Comparison of ENCODE assay signal across 8 cellular contexts in genomic region chr4:83112239-83112638, GRCh38. TPM values are rescaled to one million over a fixed set of nuclear protein-coding genes. Genes with fewer than 3 reads are reported as not detected.
DNase-seq lines count a peak whose midpoint lies in the region; ATAC-seq, FAIRE-seq and TF ChIP-seq lines count a peak whose summit lies in the region.

No MANE protein-coding gene starts in this region.

- no peak for TF ChIP-seq POLR2A in H54 (IDR thresholded peaks at IDR 0.05; ENCODE audit: low read depth, low read length)

- H3K27ac ChIP-seq in DOHH2 (ENCODE audit: low read depth, low read length) = peak overlapping the region; percentile 47
- peak overlapping the region; percentile 54 for H3K27ac ChIP-seq in duodenal mucosa (ENCODE audit: low read depth, low read length)

- H3K36me3 ChIP-seq in DOHH2 (ENCODE audit: control insufficient read depth, low read length) (no peaks in the 10 kb centered on the region), Loucy (ENCODE audit: insufficient read depth, low read length) (no peaks in the 10 kb centered on the region), duodenal mucosa (ENCODE audit: control insufficient read depth in 1 of 2, insufficient read depth in 2 of 2, low read length in 2 of 2) (no peaks in the 10 kb centered on the region)

- H2AFZ ChIP-seq in Loucy (ENCODE audit: low read length) = peak overlapping the region; percentile 28; the same call in 1 of the 2 replicates

- H3K9me2 ChIP-seq in DOHH2 (replicated peaks; ENCODE audit: control insufficient read depth, low read length) = no peaks in the 10 kb centered on the region
- H3K9me2 ChIP-seq in Loucy (replicated peaks; ENCODE audit: low read depth, low read length) = no peaks in the 10 kb centered on the region

- H3K27me3 ChIP-seq in DOHH2 (ENCODE audit: control insufficient read depth, low read length) = peaks cover 13% of the 10 kb centered on the region
- H3K27me3 ChIP-seq in Loucy (ENCODE audit: insufficient read depth, low read length, poor library complexity, severe bottlenecking) = no peaks in the 10 kb centered on the region
- H3K27me3 ChIP-seq in duodenal mucosa (ENCODE audit: control insufficient read depth in 1 of 2, insufficient read depth in 2 of 2, low read length in 2 of 2) = no peaks in the 10 kb centered on the region

- peak overlapping the region; percentile 46 for H3K4me3 ChIP-seq in DOHH2 (ENCODE audit: low read length)
- H3K4me3 ChIP-seq in Loucy (ENCODE audit: low read length, poor library complexity, severe bottlenecking) = peak overlapping the region; percentile 89
- H3K4me3 ChIP-seq in duodenal mucosa (ENCODE audit: low read depth in 1 of 2, low read length in 2 of 2) = peak overlapping the region; percentile 63 to 67

- FAIRE-seq in H54 (lab: Jason Lieb, UNC) = no peak

- no peak for ATAC-seq in HG03045 (IDR thresholded peaks at IDR 0.05; ENCODE audit: unreplicated experiment)

- TF ChIP-seq CTCF in DOHH2 (IDR thresholded peaks at IDR 0.05; ENCODE audit: low read depth, low read length, poor library complexity, severe bottlenecking) = no peak
- TF ChIP-seq CTCF in GM20000 (IDR thresholded peaks at IDR 0.05; ENCODE audit: extremely low read depth, missing control alignments) = no peak
- TF ChIP-seq CTCF in Loucy (conservative IDR thresholded peaks at IDR 0.05; ENCODE audit: low read length) = no peak

- peak overlapping the region; percentile 64 for H3K4me2 ChIP-seq in DOHH2 (ENCODE audit: low read length)
- peak overlapping the region; percentile 88 for H3K4me2 ChIP-seq in Loucy (ENCODE audit: low read depth, low read length, poor library complexity, severe bottlenecking)

- H3F3A ChIP-seq in DOHH2 (ENCODE audit: control insufficient read depth, insufficient read depth) (peaks cover 11% of the 10 kb centered on the region), Loucy (ENCODE audit: low read depth) (peaks cover 8% of the 10 kb centered on the region; the same call in 1 of the 2 replicates)

- H3K4me1 ChIP-seq in DOHH2 (ENCODE audit: control insufficient read depth, low read length) = peaks cover 47% of the 10 kb centered on the region
- peaks cover 58% of the 10 kb centered on the region for H3K4me1 ChIP-seq in Loucy (ENCODE audit: insufficient read depth, low read length, poor library complexity, severe bottlenecking)
- peaks cover 14 to 28% of the 10 kb centered on the region in 2 donors for H3K4me1 ChIP-seq in duodenal mucosa (ENCODE audit: control insufficient read depth in 1 of 2, insufficient read depth in 2 of 2, low read length in 2 of 2)

- peak; percentile 56 for DNase-seq in GM20000 (ENCODE audit: low spot score)
- no peak for DNase-seq in HT-29 (ENCODE audit: low spot score)
- DNase-seq in cortex of kidney (lab: John Stamatoyannopoulos, UW) = no peak
- no peak for DNase-seq in H54 (ENCODE audit: insufficient read length, low spot score)

- no peaks in the 10 kb centered on the region for H3K79me2 ChIP-seq in DOHH2 (ENCODE audit: control insufficient read depth, low read length)
- H3K79me2 ChIP-seq in Loucy (ENCODE audit: insufficient read depth, low read length) = peaks cover 55% of the 10 kb centered on the region

- H3K9me3 ChIP-seq in DOHH2 (ENCODE audit: control insufficient read depth, insufficient read depth, low read length) (no peaks in the 10 kb centered on the region), Loucy (ENCODE audit: insufficient read depth, low read depth, low read length) (no peaks in the 10 kb centered on the region), duodenal mucosa (ENCODE audit: control insufficient read depth in 1 of 2, low read length in 2 of 2) (no peaks in the 10 kb centered on the region)

- H3K9ac ChIP-seq in Loucy (ENCODE audit: low read depth, low read length, poor library complexity, severe bottlenecking) (peak overlapping the region; percentile 95), duodenal mucosa (ENCODE audit: low read depth in 1 of 2, low read length in 2 of 2) (peak overlapping the region; percentile 64 to 74)

- no peaks in the 10 kb centered on the region for H4K20me1 ChIP-seq in DOHH2 (ENCODE audit: control insufficient read depth, insufficient read depth, low read depth, low read length)
- H4K20me1 ChIP-seq in Loucy (ENCODE audit: insufficient read depth, low read length, poor library complexity, severe bottlenecking) = no peaks in the 10 kb centered on the region

RNA-seq across cellular contexts. Expression of gene PLAC8, which starts 2.3 kb away (rescaled TPM):
- total RNA-seq in HT-29 (2014; rRNA removed; shearing (Covaris generic)) = 9.8 and 10.8 TPM in 2 replicates
